8 cellular contexts compared by ENCODE assay signal in the genomic region with DNA sequence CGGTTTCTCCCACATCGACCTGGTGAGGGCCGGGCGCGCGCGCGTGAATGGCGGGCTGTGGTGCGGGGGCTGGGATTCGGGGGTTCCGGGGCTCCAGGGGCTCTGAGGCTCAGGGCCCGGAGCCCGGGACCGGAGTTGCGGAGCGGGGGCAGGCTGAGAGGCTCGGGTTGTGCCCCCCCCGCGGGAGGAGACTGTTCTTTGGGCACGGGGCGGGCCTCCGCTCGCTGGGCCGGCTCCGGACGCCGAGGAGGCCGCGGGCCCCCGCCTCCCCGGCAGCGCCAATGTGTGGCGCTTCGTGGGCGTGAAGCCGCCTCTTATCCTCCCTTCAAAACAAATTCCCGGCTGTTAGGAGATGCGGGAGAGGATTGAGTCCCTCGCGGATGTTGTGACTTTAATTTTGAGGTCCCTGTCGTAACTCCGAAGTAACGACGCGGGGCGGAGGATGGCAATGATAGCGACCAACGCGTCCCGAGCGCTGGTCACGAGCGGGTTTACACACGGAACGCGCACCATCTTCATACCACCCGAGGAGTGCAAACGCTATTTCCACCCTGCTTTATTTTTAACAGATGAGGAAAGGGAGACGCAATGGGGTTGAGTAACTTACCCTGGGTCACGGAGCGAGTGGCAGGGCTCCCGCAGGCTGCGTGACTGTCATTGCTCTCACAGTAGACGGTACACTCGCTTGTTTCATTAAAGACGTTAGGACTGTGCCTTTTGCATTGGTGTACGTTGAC. TPM values are rescaled to one million over a fixed set of nuclear protein-coding genes. Genes with fewer than 3 reads are reported as not detected.
A peak's percentile ranks its signal among the peaks of the same experiment; 100 is the strongest.
DNase-seq lines count a peak whose midpoint lies in the region; ATAC-seq and TF ChIP-seq lines count a peak whose summit lies in the region.

No MANE protein-coding gene starts in this region.

- TF ChIP-seq CTCF in BJ (IDR thresholded peaks at IDR 0.05; ENCODE audit: insufficient read depth, low read depth, low read length) = no peak

- CTCF ChIA-PET in BJ (lab: Yijun Ruan, JAX) = no interaction called here

- peak overlapping the region; percentile 68 for H3K4me3 ChIP-seq in BJ (ENCODE audit: low read depth, low read length)

- POLR2A ChIA-PET in BJ (lab: Charles Lee) = interaction anchor here (0.6 to 1.0 kb wide), 2 partner anchors 32 to 58 kb away, joined by 4 to 9 read pairs; no protein-coding TSS in a partner anchor

- H3K36me3 ChIP-seq in BJ (ENCODE audit: control insufficient read depth, insufficient read depth, low read length) = peaks cover 6% of the 10 kb centered on the region

- in situ Hi-C loops in SK-MEL-5 (cut with HindIII; ENCODE audit: low pct_unique_long_range_greater_than_20kb, low sequenced_read_pairs) = no loop called here

- ATAC-seq in GM19023 (IDR thresholded peaks at IDR 0.05; ENCODE audit: unreplicated experiment) (peak; percentile 48), HG03139 (IDR thresholded peaks at IDR 0.05; ENCODE audit: unreplicated experiment) (peak; percentile 26)

- H3K27me3 ChIP-seq in BJ (ENCODE audit: control insufficient read depth, insufficient read depth, low read length) = no peaks in the 10 kb centered on the region

- DNase-seq in BJ (ENCODE audit: low read depth) (no peak), SK-MEL-5 (ENCODE audit: low read depth, low spot score) (peak; percentile 6), cerebellar cortex (ENCODE audit: low spot score) (peak; percentile 24), left kidney (ENCODE audit: low read depth, low spot score) (peak; percentile 47), mesenteric fat pad (ENCODE audit: low spot score) (no peak)
- peak in 2 of 3 donors; percentile 8 to 39 for DNase-seq in stimulated activated CD4-positive, alpha-beta T cell treated with anti-CD3 and anti-CD28 coated beads, TNF-alpha, amount 100 ng/mL, for 48 hours (ENCODE audit: low read depth in 3 of 3)

RNA-seq across cellular contexts. Expression of gene UBA2, which starts 0.5 kb away (rescaled TPM):
- polyA plus RNA-seq in BJ (2011; rRNA removed) = 65.6 and 116 TPM in 2 replicates
- polyA minus RNA-seq in BJ (2011; rRNA and poly(A)+ RNA removed) = 75.2 and 80.3 TPM in 2 replicates
- total RNA-seq in SK-MEL-5 (2014; rRNA removed; shearing (Covaris generic)) = 298 and 299 TPM in 2 replicates
- 180 and 195 TPM in 2 replicates for polyA plus RNA-seq in SK-MEL-5 (2015; cell fraction: cytosol; rRNA removed)
- 64.0 and 92.4 TPM in 2 replicates for polyA plus RNA-seq in SK-MEL-5 (2015; cell fraction: nucleus; rRNA removed)
- total RNA-seq in mesenteric fat pad = 115 TPM

RNA-seq across cellular contexts. Expression of gene PDCD2L, which starts 24.5 kb away (rescaled TPM):
- 9.2 and 9.3 TPM in 2 replicates for polyA plus RNA-seq in BJ (2011; rRNA removed)
- 7.1 and 9.7 TPM in 2 replicates for polyA minus RNA-seq in BJ (2011; rRNA and poly(A)+ RNA removed)
- 17.5 and 18.6 TPM in 2 replicates for total RNA-seq in SK-MEL-5 (2014; rRNA removed; shearing (Covaris generic))
- polyA plus RNA-seq in SK-MEL-5 (2015; cell fraction: cytosol; rRNA removed) = 25.1 and 28.6 TPM in 2 replicates
- polyA plus RNA-seq in SK-MEL-5 (2015; cell fraction: nucleus; rRNA removed) = 3.8 and 4.0 TPM in 2 replicates
- 4.3 TPM for total RNA-seq in mesenteric fat pad

RNA-seq across cellular contexts. Expression of gene WTIP, which starts 52.8 kb away (rescaled TPM):
- polyA plus RNA-seq in BJ (2011; rRNA removed) = 36.5 and 60.9 TPM in 2 replicates
- polyA minus RNA-seq in BJ (2011; rRNA and poly(A)+ RNA removed) = 50.9 and 82.4 TPM in 2 replicates
- total RNA-seq in SK-MEL-5 (2014; rRNA removed; shearing (Covaris generic)) = 4.7 and 10.8 TPM in 2 replicates
- polyA plus RNA-seq in SK-MEL-5 (2015; cell fraction: cytosol; rRNA removed) = 3.1 and 4.2 TPM in 2 replicates
- 1.2 and 2.5 TPM in 2 replicates for polyA plus RNA-seq in SK-MEL-5 (2015; cell fraction: nucleus; rRNA removed)
- total RNA-seq in mesenteric fat pad = 25.3 TPM

Comparison
In these comparisons a context has a peak if more than half of its experiments do, and no peak if none do; other contexts are left out.
1. DNase-seq: peak in SK-MEL-5 (single experiment), cerebellar cortex (single experiment), left kidney (single experiment) and stimulated activated CD4-positive, alpha-beta T cell treated with anti-CD3 and anti-CD28 coated beads, TNF-alpha, amount 100 ng/mL, for 48 hours (2 of 3); none in BJ (single experiment) and mesenteric fat pad (single experiment).